In the genomic region with DNA sequence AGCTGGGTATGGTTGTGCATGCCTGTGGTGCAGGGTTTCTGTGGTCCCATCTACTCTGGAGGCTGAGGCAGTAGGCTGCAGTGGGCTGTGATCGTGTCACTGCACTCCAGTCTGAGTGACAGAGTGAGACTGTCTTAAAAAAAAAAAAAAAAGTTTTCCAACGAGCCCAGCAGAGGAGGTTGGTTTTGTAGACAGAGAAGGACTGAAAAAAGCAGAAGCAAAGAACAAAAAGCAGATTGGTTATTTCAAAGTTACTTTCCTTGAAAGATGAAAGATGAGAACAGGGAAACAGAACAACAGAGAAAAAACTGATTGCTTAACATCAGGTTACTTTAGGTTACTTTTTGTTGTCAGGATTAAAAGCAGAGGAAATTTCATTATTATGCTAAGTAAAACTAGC, we compare ENCODE assay signal across 11 cellular contexts.
DNase-seq lines count a peak whose midpoint lies in the region; ATAC-seq, FAIRE-seq and TF ChIP-seq lines count a peak whose summit lies in the region.
"Had no signal": no experiment of that assay in that cellular context is flagged by ENCODE, and none has a peak within 500 bp of the region (broad histone marks: within the 10 kb centered on the region; RNA-seq: fewer than 3 reads in every experiment).

No MANE protein-coding gene starts in this region.

- 0% methylated on average over 2 of the region's 2 CpGs for WGBS in GM12878 (ENCODE audit: insufficient coverage, insufficient replicate concordance, low lambda C conversion rate, missing lambda C conversion rate)
- WGBS in testis, 2 donors = 41 to 49% methylated on average over 2 of the region's 2 CpGs

- no peak for TF ChIP-seq RAD21 in GM12878 (IDR thresholded peaks at IDR 0.05; ENCODE audit: insufficient read depth, low read depth, low read length)

- H3K4me3 ChIP-seq in GM12878 (no peak overlapping the region), testis (no peak overlapping the region)
- H3K4me3 ChIP-seq: body of pancreas had no signal

- H4K20me1 ChIP-seq in GM12878 (ENCODE audit: control insufficient read depth, insufficient read depth) = no peaks in the 10 kb centered on the region

- H3K9ac ChIP-seq in GM12878 (ENCODE audit: control insufficient read depth, insufficient read depth, low read length) = no peak overlapping the region

- DNase-seq in NOMO-1 treated with DMSO at 0.1 percent for 48 hours (lab: John Stamatoyannopoulos, UW; ENCODE audit: unreplicated experiment) = peak; percentile 84
- DNase-seq in GM12878 (ENCODE audit: low read depth, low spot score) = no peak
- DNase-seq in renal cortical epithelial cell (ENCODE audit: low read depth) = peak; percentile 43
- no peak for DNase-seq in NCI-H524 (lab: John Stamatoyannopoulos, UW)
- no peak for DNase-seq in DMS 273 (lab: John Stamatoyannopoulos, UW; ENCODE audit: unreplicated experiment)
- no peak for DNase-seq in testis
- DNase-seq: body of pancreas, NCI-H446 had no signal

- no peak overlapping the region for H2AFZ ChIP-seq in GM12878 (ENCODE audit: control insufficient read depth, low read depth, low read length)

- no peak for TF ChIP-seq POLR2A in GM12878 (IDR thresholded peaks at IDR 0.05; ENCODE audit: low read depth, low read length)
- TF ChIP-seq POLR2A in testis (IDR thresholded peaks at IDR 0.05) = no peak

- intact Hi-C loops in GM12878 (cut with micrococcal nuclease; ENCODE audit: unreplicated experiment) = no loop called here
- intact Hi-C loops in testis (cut with DNase I; ENCODE audit: low total_unique reads) = no loop called here

- peak; percentile 61 for FAIRE-seq in GM12878 (lab: Jason Lieb, UNC)

- no peak for TF ChIP-seq EP300 in GM12878 (IDR thresholded peaks at IDR 0.05; ENCODE audit: borderline replicate concordance in 1 of 2, control insufficient read depth in 1 of 2, low read depth in 2 of 2, low read length in 2 of 2)

- CTCF ChIA-PET in GM12878 (lab: Yijun Ruan, JAX) = interaction anchor here (1.9 to 2.5 kb wide), 2 partner anchors 60 to 65 kb away, joined by 5 to 6 read pairs; no protein-coding TSS in a partner anchor

- SMC1A ChIA-PET in GM12878 (lab: Charles Lee; ENCODE audit: uncharacterized antibody, unreplicated experiment) = interaction anchor here (0.7 to 5.7 kb wide), 8 partner anchors 8 to 220 kb away, joined by 3 to 22 read pairs (median 8); no protein-coding TSS in a partner anchor

- H3K27ac ChIP-seq in GM12878 (ENCODE audit: control insufficient read depth, insufficient read depth) (0 out of 2 replicates have a peak overlapping the region, but pooled peaks have one; percentile 20), testis (peak overlapping the region in 1 of 2 donors; percentile 15)
- H3K27ac ChIP-seq: VCaP had no signal

- H3K79me2 ChIP-seq in GM12878 (ENCODE audit: control insufficient read depth, insufficient read depth, low read length) = no peaks in the 10 kb centered on the region

- ATAC-seq in GM19395 (IDR thresholded peaks at IDR 0.05; ENCODE audit: unreplicated experiment) (peak; percentile 36), GM12878 (peak; percentile 44), HG03342 (IDR thresholded peaks at IDR 0.05; ENCODE audit: unreplicated experiment) (no peak)
- ATAC-seq: body of pancreas had no signal

- POLR2A ChIA-PET in GM12878 (lab: Charles Lee) = interaction anchor here (0.7 to 2.0 kb wide), 3 partner anchors 61 to 170 kb away, joined by 3 to 7 read pairs (median 3); no protein-coding TSS in a partner anchor

- peak overlapping the region; percentile 17; the same call in 1 of the 2 replicates for H3K4me2 ChIP-seq in GM12878 (ENCODE audit: control insufficient read depth, insufficient read depth)

- H3K27me3 ChIP-seq in GM12878 (replicated peaks in 1 of 2; ENCODE audit: control insufficient read depth in 2 of 2, insufficient read depth in 2 of 2, low read length in 1 of 2) = no peaks in the 10 kb centered on the region
- H3K27me3 ChIP-seq in testis = no peaks in the 10 kb centered on the region
- H3K27me3 ChIP-seq: body of pancreas had no signal

- H3K4me1 ChIP-seq in GM12878 (ENCODE audit: control insufficient read depth, insufficient read depth, low read length) (peaks cover 26% of the 10 kb centered on the region), testis (peaks cover 2% of the 10 kb centered on the region)

- TF ChIP-seq CTCF in GM12878 (IDR thresholded peaks at IDR 0.05 in 2 of 3, conservative IDR thresholded peaks at IDR 0.05 in 1 of 3; ENCODE audit: control insufficient read depth in 2 of 3, extremely low read depth in 1 of 3, insufficient read depth in 1 of 3, low read depth in 3 of 3, low read length in 3 of 3) (no peak), testis (IDR thresholded peaks at IDR 0.05) (no peak)

- BruUV-seq in GM12878 (replicated peaks; lab: Mats Ljungman, UMichigan) = no TSS peak

- RAD21 ChIA-PET in GM12878 (lab: Charles Lee; ENCODE audit: unreplicated experiment) = interaction anchor here (1.0 to 3.9 kb wide), 7 partner anchors 45 to 172 kb away, joined by 3 to 21 read pairs (median 4); no protein-coding TSS in a partner anchor

- no peaks in the 10 kb centered on the region for H3K9me3 ChIP-seq in GM12878 (replicated peaks; ENCODE audit: control insufficient read depth, insufficient read depth, low read length)
- no peaks in the 10 kb centered on the region for H3K9me3 ChIP-seq in testis
- H3K9me3 ChIP-seq: body of pancreas had no signal

- H3K36me3 ChIP-seq in GM12878 (ENCODE audit: control insufficient read depth in 2 of 2, insufficient read depth in 2 of 2, low read length in 1 of 2) (no peaks in the 10 kb centered on the region), testis (ENCODE audit: low read depth, missing control alignments) (no peaks in the 10 kb centered on the region)

- in situ Hi-C loops in GM12878 (cut with MboI) = no loop called here

TF ChIP-seq in GM12878, 131 proteins besides CTCF, POLR2A, EP300 and RAD21:
- TF ChIP-seq, protein P1, sequence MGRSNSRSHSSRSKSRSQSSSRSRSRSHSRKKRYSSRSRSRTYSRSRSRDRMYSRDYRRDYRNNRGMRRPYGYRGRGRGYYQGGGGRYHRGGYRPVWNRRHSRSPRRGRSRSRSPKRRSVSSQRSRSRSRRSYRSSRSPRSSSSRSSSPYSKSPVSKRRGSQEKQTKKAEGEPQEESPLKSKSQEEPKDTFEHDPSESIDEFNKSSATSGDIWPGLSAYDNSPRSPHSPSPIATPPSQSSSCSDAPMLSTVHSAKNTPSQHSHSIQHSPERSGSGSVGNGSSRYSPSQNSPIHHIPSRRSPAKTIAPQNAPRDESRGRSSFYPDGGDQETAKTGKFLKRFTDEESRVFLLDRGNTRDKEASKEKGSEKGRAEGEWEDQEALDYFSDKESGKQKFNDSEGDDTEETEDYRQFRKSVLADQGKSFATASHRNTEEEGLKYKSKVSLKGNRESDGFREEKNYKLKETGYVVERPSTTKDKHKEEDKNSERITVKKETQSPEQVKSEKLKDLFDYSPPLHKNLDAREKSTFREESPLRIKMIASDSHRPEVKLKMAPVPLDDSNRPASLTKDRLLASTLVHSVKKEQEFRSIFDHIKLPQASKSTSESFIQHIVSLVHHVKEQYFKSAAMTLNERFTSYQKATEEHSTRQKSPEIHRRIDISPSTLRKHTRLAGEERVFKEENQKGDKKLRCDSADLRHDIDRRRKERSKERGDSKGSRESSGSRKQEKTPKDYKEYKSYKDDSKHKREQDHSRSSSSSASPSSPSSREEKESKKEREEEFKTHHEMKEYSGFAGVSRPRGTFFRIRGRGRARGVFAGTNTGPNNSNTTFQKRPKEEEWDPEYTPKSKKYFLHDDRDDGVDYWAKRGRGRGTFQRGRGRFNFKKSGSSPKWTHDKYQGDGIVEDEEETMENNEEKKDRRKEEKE (IDR thresholded peaks at IDR 0.05) = no peak
- TF ChIP-seq ATF7 (IDR thresholded peaks at IDR 0.05; ENCODE audit: low read depth) (no peak), ZNF384 (IDR thresholded peaks at IDR 0.05; ENCODE audit: borderline replicate concordance, low read depth, low read length) (peak; percentile 80), TARDBP (IDR thresholded peaks at IDR 0.05; ENCODE audit: borderline replicate concordance) (no peak), RAD51 (IDR thresholded peaks at IDR 0.05) (no peak), NBN (IDR thresholded peaks at IDR 0.05) (0 out of 2 replicates have a peak, but pooled peaks have one; percentile 14), ETV6 (conservative IDR thresholded peaks at IDR 0.05 in 1 of 2, IDR thresholded peaks at IDR 0.05 in 1 of 2; ENCODE audit: borderline replicate concordance in 1 of 2, low read depth in 1 of 2) (no peak), SIN3A (IDR thresholded peaks at IDR 0.05; ENCODE audit: low read depth, low read length) (no peak), PKNOX1 (IDR thresholded peaks at IDR 0.05) (peak; percentile 91), NR2F1 (conservative IDR thresholded peaks at IDR 0.05) (no peak)
- TF ChIP-seq, protein P2, sequence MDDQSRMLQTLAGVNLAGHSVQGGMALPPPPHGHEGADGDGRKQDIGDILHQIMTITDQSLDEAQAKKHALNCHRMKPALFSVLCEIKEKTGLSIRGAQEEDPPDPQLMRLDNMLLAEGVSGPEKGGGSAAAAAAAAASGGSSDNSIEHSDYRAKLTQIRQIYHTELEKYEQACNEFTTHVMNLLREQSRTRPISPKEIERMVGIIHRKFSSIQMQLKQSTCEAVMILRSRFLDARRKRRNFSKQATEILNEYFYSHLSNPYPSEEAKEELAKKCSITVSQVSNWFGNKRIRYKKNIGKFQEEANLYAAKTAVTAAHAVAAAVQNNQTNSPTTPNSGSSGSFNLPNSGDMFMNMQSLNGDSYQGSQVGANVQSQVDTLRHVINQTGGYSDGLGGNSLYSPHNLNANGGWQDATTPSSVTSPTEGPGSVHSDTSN (IDR thresholded peaks at IDR 0.05; ENCODE audit: insufficient replicate concordance, low read depth, low read length) = peak; percentile 53
TF ChIP-seq in GM12878: peak in this region for 4.

Comparison
In these comparisons a context has a peak if more than half of its experiments do, and no peak if none do; other contexts are left out.
1. DNase-seq: peak in NOMO-1 treated with DMSO at 0.1 percent for 48 hours (single experiment) and renal cortical epithelial cell (single experiment); none in GM12878 (single experiment), NCI-H524 (0 of 2), DMS 273 (single experiment) and testis (single experiment).